ENCODE assay signal across 27 cellular contexts in the genomic region with DNA sequence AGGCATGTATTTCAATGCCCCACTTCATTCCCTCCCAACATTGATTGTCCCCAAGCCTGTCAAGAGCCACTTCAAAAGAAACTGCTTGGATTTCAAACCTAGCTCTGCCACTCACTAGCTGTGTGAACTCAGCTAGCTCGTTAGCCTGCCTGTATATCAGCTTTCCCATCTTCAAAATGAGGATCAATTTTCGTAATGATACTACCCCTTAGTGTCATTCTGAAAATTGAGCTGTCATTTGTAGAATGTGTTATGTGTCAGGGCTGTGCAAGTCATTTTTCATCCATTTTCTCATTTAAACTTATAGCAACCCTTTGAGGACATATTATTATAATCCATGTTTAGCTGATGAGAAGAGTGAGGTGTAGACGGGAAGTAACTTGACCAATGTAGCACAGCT.
DNase-seq lines count a peak whose midpoint lies in the region; ATAC-seq lines count a peak whose summit lies in the region.
"Had no signal": no experiment of that assay in that cellular context is flagged by ENCODE, and none has a peak within 500 bp of the region (broad histone marks: within the 10 kb centered on the region; RNA-seq: fewer than 3 reads in every experiment).

No MANE protein-coding gene starts in this region.

- H3K4me3 Mint-ChIP-seq in activated CD4-positive, alpha-beta T cell treated with anti-CD3 and anti-CD28 coated beads, Interleukin-2, amount 10 ng/mL, durations not matched to agents 24 days and 14 days = no peak overlapping the region
- H3K4me3 Mint-ChIP-seq: activated naive CD8-positive, alpha-beta T cell treated with anti-CD3 and anti-CD28 coated beads for 36 hours; CD4-positive, CD25-positive, alpha-beta regulatory T cell; T-helper 2 cell treated with Interferon-gamma antibody and Interleukin-4, amounts not matched to agents 5 μg/mL and 100 μg/mL, for 36 hours had no signal

- intact Hi-C loops in activated CD4-positive, alpha-beta T cell treated with anti-CD3 and anti-CD28 coated beads, Interleukin-2, amount 10 ng/mL, durations not matched to agents 24 days and 14 days (cut with micrococcal nuclease) = no loop called here

- peak; percentile 80 for ATAC-seq in HG02610 (IDR thresholded peaks at IDR 0.05; ENCODE audit: unreplicated experiment)
- peak; percentile 46 for ATAC-seq in HG03378 (IDR thresholded peaks at IDR 0.05; ENCODE audit: unreplicated experiment)
- ATAC-seq: A549; gastrocnemius medialis; stimulated activated naive CD8-positive, alpha-beta T cell treated with anti-CD3 and anti-CD28 coated beads, Interleukin-15, Interleukin-2, amounts not matched to agents 100 U/mL and 50 U/mL, for 24 hours had no signal

- DNase-seq in activated CD4-positive, alpha-beta T cell treated with anti-CD3 and anti-CD28 coated beads, Interleukin-2, amount 10 ng/mL, durations not matched to agents 24 days and 14 days = peak; percentile 14
- DNase-seq in activated CD4-positive, alpha-beta T cell treated with anti-CD3 and anti-CD28 coated beads, Interleukin-2, amount 50 U/mL, for 48 hours = no peak
- DNase-seq in amniotic stem cell (lab: John Stamatoyannopoulos, UW) (no peak), RPMI8226 (no peak), NCI-H1694 treated with DMSO at 0.1 percent for 48 hours (lab: John Stamatoyannopoulos, UW) (no peak), NCI-H345 treated with DMSO at 0.1 percent for 48 hours (lab: John Stamatoyannopoulos, UW; ENCODE audit: unreplicated experiment) (no peak)
- DNase-seq: activated CD4-positive, CD25-positive, alpha-beta regulatory T cell treated with anti-CD3 and anti-CD28 coated beads, Interleukin-2, amount 50 U/mL, for 72 hours; activated gamma-delta T cell; activated naive CD8-positive, alpha-beta T cell treated with anti-CD3 and anti-CD28 coated beads for 36 hours; aorta; CD4-positive, CD25-positive, alpha-beta regulatory T cell; DND-41; effector CD4-positive, alpha-beta T cell; gastrocnemius medialis; GF-D8; HCEC 1CT; NCI-H1048; NCI-H1930; NCI-H2227 treated with DMSO at 0.1 percent for 48 hours; NCI-H526 treated with DMSO at 0.1 percent for 48 hours; stimulated activated CD4-positive, alpha-beta T cell treated with anti-CD3 and anti-CD28 coated beads, Interleukin-1b, Interleukin-23, amount 100 ng/mL, for 48 hours; stimulated activated naive CD8-positive, alpha-beta T cell treated with anti-CD3 and anti-CD28 coated beads, Interleukin-15, Interleukin-2, amounts not matched to agents 100 U/mL and 50 U/mL, for 24 hours; testis had no signal

- no peaks in the 10 kb centered on the region for H3K4me1 Mint-ChIP-seq in activated CD4-positive, alpha-beta T cell treated with anti-CD3 and anti-CD28 coated beads, Interleukin-2, amount 10 ng/mL, durations not matched to agents 24 days and 14 days
- H3K4me1 Mint-ChIP-seq: CD4-positive, CD25-positive, alpha-beta regulatory T cell had no signal

- no peaks in the 10 kb centered on the region for H3K27me3 Mint-ChIP-seq in activated CD4-positive, alpha-beta T cell treated with anti-CD3 and anti-CD28 coated beads, Interleukin-2, amount 10 ng/mL, durations not matched to agents 24 days and 14 days
- H3K27me3 Mint-ChIP-seq: activated naive CD8-positive, alpha-beta T cell treated with anti-CD3 and anti-CD28 coated beads for 36 hours had no signal

- no peaks in the 10 kb centered on the region for H3K36me3 Mint-ChIP-seq in activated CD4-positive, alpha-beta T cell treated with anti-CD3 and anti-CD28 coated beads, Interleukin-2, amount 10 ng/mL, durations not matched to agents 24 days and 14 days (ENCODE audit: low read depth)
- H3K36me3 Mint-ChIP-seq: activated naive CD8-positive, alpha-beta T cell treated with anti-CD3 and anti-CD28 coated beads for 36 hours; CD4-positive, CD25-positive, alpha-beta regulatory T cell had no signal

- H3K27ac Mint-ChIP-seq in activated CD4-positive, alpha-beta T cell treated with anti-CD3 and anti-CD28 coated beads, Interleukin-2, amount 10 ng/mL, durations not matched to agents 24 days and 14 days = no peak overlapping the region
- H3K27ac Mint-ChIP-seq: activated naive CD8-positive, alpha-beta T cell treated with anti-CD3 and anti-CD28 coated beads for 36 hours; CD4-positive, CD25-positive, alpha-beta regulatory T cell; T-helper 2 cell treated with Interferon-gamma antibody and Interleukin-4, amounts not matched to agents 5 μg/mL and 100 μg/mL, for 36 hours had no signal

- H3K9me3 Mint-ChIP-seq in activated CD4-positive, alpha-beta T cell treated with anti-CD3 and anti-CD28 coated beads, Interleukin-2, amount 10 ng/mL, durations not matched to agents 24 days and 14 days = no peaks in the 10 kb centered on the region
- H3K9me3 Mint-ChIP-seq: activated naive CD8-positive, alpha-beta T cell treated with anti-CD3 and anti-CD28 coated beads for 36 hours; T-helper 2 cell treated with Interferon-gamma antibody and Interleukin-4, amounts not matched to agents 5 μg/mL and 100 μg/mL, for 36 hours had no signal
